17 cellular contexts compared by ENCODE assay signal in the genomic region with DNA sequence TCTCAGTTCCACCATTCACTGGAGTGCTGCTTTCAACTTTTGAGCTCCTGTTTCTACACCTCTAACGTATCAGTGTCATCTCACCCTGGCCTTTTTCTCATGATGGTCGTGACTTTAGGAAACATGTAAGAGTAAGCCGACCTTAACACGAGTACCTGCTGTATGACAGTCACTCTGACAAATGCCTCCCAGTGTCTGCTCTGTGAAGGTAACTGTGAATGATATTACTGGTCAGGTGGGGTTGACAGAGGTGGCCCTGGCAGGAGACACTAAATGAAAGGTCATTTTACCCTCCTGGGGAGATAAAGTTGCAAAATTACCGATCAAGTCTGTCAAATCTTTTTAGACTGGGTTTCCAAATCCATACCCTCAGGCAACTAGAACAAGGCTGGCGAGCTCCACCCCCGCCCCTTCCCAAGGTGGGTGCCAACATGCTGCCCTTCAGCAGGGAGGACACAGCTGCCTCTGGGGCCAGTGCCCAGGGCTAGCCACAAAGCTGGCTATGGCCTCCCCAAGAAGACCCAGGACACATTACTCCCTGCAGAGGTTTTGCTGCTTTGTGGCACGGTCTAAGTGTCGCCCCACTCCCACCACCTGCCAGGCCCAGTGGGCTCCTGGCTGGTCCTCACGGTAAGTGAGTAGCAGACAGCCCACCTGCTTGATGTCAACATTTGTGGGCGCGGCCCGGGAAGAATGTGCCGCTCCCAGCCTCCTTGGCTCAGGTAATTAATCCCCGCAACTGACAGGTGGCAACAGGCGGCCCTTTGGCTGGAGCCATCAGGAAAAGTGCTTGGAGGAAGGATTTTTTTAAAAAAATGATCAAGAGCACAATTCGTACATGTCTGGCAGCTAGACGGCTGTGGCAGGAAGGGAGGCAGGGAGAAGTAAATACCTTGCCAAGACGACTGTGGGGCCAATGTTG.
DNase-seq lines count a peak whose midpoint lies in the region; ATAC-seq, FAIRE-seq and TF ChIP-seq lines count a peak whose summit lies in the region.
"Had no signal": no experiment of that assay in that cellular context is flagged by ENCODE, and none has a peak within 500 bp of the region (broad histone marks: within the 10 kb centered on the region; RNA-seq: fewer than 3 reads in every experiment).

No MANE protein-coding gene starts in this region.

- H3K9me1 ChIP-seq in keratinocyte (ENCODE audit: control insufficient read depth, extremely low read depth, insufficient read depth, low read length), result no peaks in the 10 kb centered on the region

- H4K20me1 ChIP-seq in keratinocyte (ENCODE audit: control insufficient read depth, extremely low read depth, insufficient read depth, low read length), result no peaks in the 10 kb centered on the region

- no peaks in the 10 kb centered on the region for H3K27me3 Mint-ChIP-seq in WTC11 (ENCODE audit: low read depth)
- no peaks in the 10 kb centered on the region for H3K27me3 Mint-ChIP-seq in stimulated activated memory B cell treated with anti-CD40 and anti-IgM and Interleukin-4, amounts not matched to agents 10 μg/mL and 1 μg/mL and 100 μg/mL, for 72 hours
- H3K27me3 Mint-ChIP-seq: activated naive CD8-positive, alpha-beta T cell treated with anti-CD3 and anti-CD28 coated beads, Interleukin-2, amount 10 ng/mL, durations not matched to agents 7 days and 5 days had no signal

- DNase-seq in NCI-H1105 (lab: John Stamatoyannopoulos, UW) (peak; percentile 93), WTC11 (ENCODE audit: low spot score) (peak; percentile 18), keratinocyte (ENCODE audit: low read depth, low spot score) (no peak), NCI-H2029 treated with DMSO at 0.1 percent for 48 hours (lab: John Stamatoyannopoulos, UW) (no peak), NCI-H446 treated with DMSO at 0.1 percent for 48 hours (lab: John Stamatoyannopoulos, UW) (no peak), thyroid gland (no peak), HEK293T (ENCODE audit: extremely low spot score) (no peak)
- DNase-seq: activated CD4-positive, alpha-beta memory T cell treated with anti-CD3 and anti-CD28 coated beads for 36 hours; activated naive CD8-positive, alpha-beta T cell treated with anti-CD3 and anti-CD28 coated beads, Interleukin-2, amount 10 ng/mL, durations not matched to agents 7 days and 5 days; activated T-cell treated with anti-CD3 and anti-CD28 coated beads, Interleukin-2, amount 50 U/mL, for 4 hours; GF-D8; hippocampal formation; MV-4-11; stimulated activated CD4-positive, alpha-beta T cell treated with anti-CD3 and anti-CD28 coated beads, Interleukin-1b, Interleukin-23, amount 100 ng/mL, for 48 hours had no signal

- peak overlapping the region; percentile 73 for H3K4me2 ChIP-seq in keratinocyte (ENCODE audit: control insufficient read depth, extremely low read depth, insufficient read depth, low read depth, low read length)

- 82 to 88% methylated on average over 16 to 19 of the region's 19 CpGs for WGBS in thyroid gland, 2 donors

- no peak overlapping the region for H2AFZ ChIP-seq in keratinocyte (ENCODE audit: control insufficient read depth, low read length)

- H3K36me3 Mint-ChIP-seq in WTC11, result no peaks in the 10 kb centered on the region
- H3K36me3 Mint-ChIP-seq in stimulated activated memory B cell treated with anti-CD40 and anti-IgM and Interleukin-4, amounts not matched to agents 10 μg/mL and 1 μg/mL and 100 μg/mL, for 72 hours, result no peaks in the 10 kb centered on the region
- H3K36me3 Mint-ChIP-seq: activated CD4-positive, alpha-beta memory T cell treated with anti-CD3 and anti-CD28 coated beads for 36 hours; activated naive CD8-positive, alpha-beta T cell treated with anti-CD3 and anti-CD28 coated beads, Interleukin-2, amount 10 ng/mL, durations not matched to agents 7 days and 5 days had no signal

- FAIRE-seq in keratinocyte (lab: Jason Lieb, UNC), result peak; percentile 81
- FAIRE-seq: D721Med had no signal

- intact Hi-C loops in thyroid gland (cut with DNase I), result no loop called here

- peak overlapping the region; percentile 85 for H3K9ac ChIP-seq in keratinocyte (ENCODE audit: control insufficient read depth, extremely low read depth, insufficient read depth, low read length)

- peaks cover 74% of the 10 kb centered on the region for H3K79me2 ChIP-seq in keratinocyte (ENCODE audit: control insufficient read depth, insufficient read depth, low read length)

- H3K27me3 ChIP-seq in keratinocyte (ENCODE audit: control insufficient read depth, extremely low read depth, insufficient read depth, low read length), result no peaks in the 10 kb centered on the region
- H3K27me3 ChIP-seq in thyroid gland, result no peaks in the 10 kb centered on the region
- H3K27me3 ChIP-seq: right atrium auricular region had no signal

- dilution Hi-C loops in keratinocyte (cut with MboI; ENCODE audit: extremely low pct_ligation_motif_present, low sequenced_read_pairs), result no loop called here

- CTCF ChIA-PET in WTC11 (lab: Charles Lee) (no interaction called here), HEK293T (lab: Yijun Ruan, JAX) (no interaction called here)

- no peaks in the 10 kb centered on the region for H3K9me3 ChIP-seq in keratinocyte (ENCODE audit: control insufficient read depth, low read depth, low read length)
- no peaks in the 10 kb centered on the region for H3K9me3 ChIP-seq in thyroid gland
- H3K9me3 ChIP-seq: right atrium auricular region had no signal

- H3K27ac Mint-ChIP-seq in WTC11, result no peak overlapping the region
- no peak overlapping the region for H3K27ac Mint-ChIP-seq in stimulated activated memory B cell treated with anti-CD40 and anti-IgM and Interleukin-4, amounts not matched to agents 10 μg/mL and 1 μg/mL and 100 μg/mL, for 72 hours
- H3K27ac Mint-ChIP-seq: activated CD4-positive, alpha-beta memory T cell treated with anti-CD3 and anti-CD28 coated beads for 36 hours; activated naive CD8-positive, alpha-beta T cell treated with anti-CD3 and anti-CD28 coated beads, Interleukin-2, amount 10 ng/mL, durations not matched to agents 7 days and 5 days had no signal

- H3K4me3 ChIP-seq in keratinocyte (ENCODE audit: control insufficient read depth in 2 of 3, extremely low read depth in 1 of 3, insufficient read depth in 2 of 3, low read depth in 1 of 3, low read length in 3 of 3) (peak overlapping the region in 1 of 3 experiments; percentile 40), thyroid gland (replicated peaks in 1 of 3) (no peak overlapping the region)
- H3K4me3 ChIP-seq: right atrium auricular region had no signal

- H3K4me1 ChIP-seq in keratinocyte (ENCODE audit: control insufficient read depth, extremely low read depth, insufficient read depth, low read length) (peaks cover 75% of the 10 kb centered on the region), thyroid gland (no peaks in the 10 kb centered on the region)

- no peak for ATAC-seq in WTC11
- peak; percentile 21 for ATAC-seq in stimulated activated memory B cell treated with anti-CD40 and anti-IgM and Interleukin-4, amounts not matched to agents 10 μg/mL and 1 μg/mL and 100 μg/mL, for 72 hours
- ATAC-seq: activated T-cell treated with anti-CD3 and anti-CD28 coated beads, Interleukin-2, amount 50 U/mL, for 4 hours had no signal

- TF ChIP-seq POLR2A in thyroid gland (IDR thresholded peaks at IDR 0.05), result no peak

- H3K27ac ChIP-seq in keratinocyte (ENCODE audit: control insufficient read depth, insufficient read depth, low read length), result peak overlapping the region; percentile 98
- H3K27ac ChIP-seq in thyroid gland, result no peak overlapping the region
- H3K27ac ChIP-seq: right atrium auricular region had no signal

- peaks cover 10 to 35% of the 10 kb centered on the region in 2 experiments for H3K36me3 ChIP-seq in keratinocyte (ENCODE audit: control insufficient read depth in 2 of 2, extremely low read depth in 1 of 2, insufficient read depth in 2 of 2, low read length in 2 of 2)
- no peaks in the 10 kb centered on the region for H3K36me3 ChIP-seq in thyroid gland
- H3K36me3 ChIP-seq: right atrium auricular region had no signal

- H3K4me1 Mint-ChIP-seq in WTC11, result 0 out of 2 replicates have a peak, but pooled peaks cover 4% of the 10 kb centered on the region
- no peaks in the 10 kb centered on the region for H3K4me1 Mint-ChIP-seq in stimulated activated memory B cell treated with anti-CD40 and anti-IgM and Interleukin-4, amounts not matched to agents 10 μg/mL and 1 μg/mL and 100 μg/mL, for 72 hours
- H3K4me1 Mint-ChIP-seq: activated naive CD8-positive, alpha-beta T cell treated with anti-CD3 and anti-CD28 coated beads, Interleukin-2, amount 10 ng/mL, durations not matched to agents 7 days and 5 days had no signal

- TF ChIP-seq CTCF in WTC11 (IDR thresholded peaks at IDR 0.05) (no peak), keratinocyte (optimal IDR thresholded peaks at IDR 0.05 in 1 of 3, IDR thresholded peaks at IDR 0.05 in 1 of 3, conservative IDR thresholded peaks at IDR 0.05 in 1 of 3; ENCODE audit: extremely low read depth in 1 of 3, insufficient read depth in 2 of 3, low read length in 3 of 3) (no peak), thyroid gland (IDR thresholded peaks at IDR 0.05) (no peak)

- no peak overlapping the region for H3K4me3 Mint-ChIP-seq in WTC11
- H3K4me3 Mint-ChIP-seq in stimulated activated memory B cell treated with anti-CD40 and anti-IgM and Interleukin-4, amounts not matched to agents 10 μg/mL and 1 μg/mL and 100 μg/mL, for 72 hours, result no peak overlapping the region
- H3K4me3 Mint-ChIP-seq: activated CD4-positive, alpha-beta memory T cell treated with anti-CD3 and anti-CD28 coated beads for 36 hours; activated naive CD8-positive, alpha-beta T cell treated with anti-CD3 and anti-CD28 coated beads, Interleukin-2, amount 10 ng/mL, durations not matched to agents 7 days and 5 days; activated T-cell treated with anti-CD3 and anti-CD28 coated beads, Interleukin-2, amount 50 U/mL, for 4 hours had no signal

- POLR2A ChIA-PET in WTC11 (lab: Charles Lee) (no interaction called here), HEK293T (lab: Yijun Ruan, JAX) (no interaction called here)

- no peaks in the 10 kb centered on the region for H3K9me3 Mint-ChIP-seq in WTC11
- H3K9me3 Mint-ChIP-seq in stimulated activated memory B cell treated with anti-CD40 and anti-IgM and Interleukin-4, amounts not matched to agents 10 μg/mL and 1 μg/mL and 100 μg/mL, for 72 hours, result no peaks in the 10 kb centered on the region
- H3K9me3 Mint-ChIP-seq: activated CD4-positive, alpha-beta memory T cell treated with anti-CD3 and anti-CD28 coated beads for 36 hours; activated T-cell treated with anti-CD3 and anti-CD28 coated beads, Interleukin-2, amount 50 U/mL, for 4 hours had no signal

TF ChIP-seq in HEK293T, 16 proteins besides CTCF, POLR2A, EP300 and RAD21 (continues in another document):
- no peak for TF ChIP-seq ARNT (IDR thresholded peaks at IDR 0.05)
- TF ChIP-seq TARDBP (IDR thresholded peaks at IDR 0.05), result no peak
- no peak for TF ChIP-seq CTBP1 (IDR thresholded peaks at IDR 0.05; ENCODE audit: borderline replicate concordance)
- no peak for TF ChIP-seq FOXM1 (IDR thresholded peaks at IDR 0.05; ENCODE audit: borderline replicate concordance)
- no peak for TF ChIP-seq ZNF384 (IDR thresholded peaks at IDR 0.05)

Comparison
In these comparisons a context has a peak if more than half of its experiments do, and no peak if none do; other contexts are left out.
1. DNase-seq: peak in NCI-H1105 (single experiment) and WTC11 (single experiment); none in keratinocyte (single experiment), NCI-H2029 treated with DMSO at 0.1 percent for 48 hours (single experiment), NCI-H446 treated with DMSO at 0.1 percent for 48 hours (single experiment), thyroid gland (0 of 2) and HEK293T (single experiment).